ENCODE assay signal across 8 cellular contexts in the genomic region with DNA sequence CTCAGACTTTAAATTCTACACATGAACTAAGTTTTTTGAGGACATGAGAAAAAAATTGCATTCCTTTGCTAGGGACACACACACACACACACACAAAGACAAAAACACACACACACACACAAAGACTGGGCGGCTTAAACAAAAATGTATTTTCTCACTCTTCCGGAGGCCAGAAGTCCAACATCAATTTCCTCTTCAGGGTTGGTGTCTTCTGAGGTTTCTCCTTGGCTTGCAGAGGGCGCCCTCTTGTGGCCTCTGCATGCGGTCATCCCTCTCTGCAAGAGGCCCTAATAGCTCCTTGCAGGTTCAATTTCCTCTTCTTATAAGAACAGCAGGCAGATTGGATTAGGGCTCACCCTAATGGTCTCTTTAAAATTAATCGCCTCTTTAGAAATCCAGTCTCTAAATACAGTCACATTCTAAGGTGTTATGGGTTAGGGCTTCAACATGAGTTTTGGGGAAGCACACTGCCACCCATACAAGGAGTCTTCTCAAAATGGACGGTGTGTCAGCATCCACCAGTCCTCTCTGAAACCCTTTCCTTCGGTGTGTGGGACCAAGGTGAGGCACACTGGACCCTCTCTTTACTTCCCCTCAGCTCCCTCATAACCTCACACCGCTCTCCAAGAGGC.
DNase-seq lines count a peak whose midpoint lies in the region; ATAC-seq and TF ChIP-seq lines count a peak whose summit lies in the region.

No MANE protein-coding gene starts in this region.

- H3K27me3 ChIP-seq in CD4-positive, CD25-positive, alpha-beta regulatory T cell (ENCODE audit: control insufficient read depth, insufficient read depth, low read length), result no peaks in the 10 kb centered on the region
- H3K27me3 ChIP-seq in dorsolateral prefrontal cortex (no peaks in the 10 kb centered on the region), liver (ENCODE audit: control insufficient read depth in 4 of 4, insufficient read depth in 4 of 4, low read length in 3 of 4) (peaks cover 0 to 2% (median 0%) of the 10 kb centered on the region in 4 donors)

- H3K36me3 Mint-ChIP-seq in CD4-positive, CD25-positive, alpha-beta regulatory T cell, result no peaks in the 10 kb centered on the region

- H3K27me3 Mint-ChIP-seq in CD4-positive, CD25-positive, alpha-beta regulatory T cell, result peaks cover 12% of the 10 kb centered on the region

- H3K9me3 ChIP-seq in CD4-positive, CD25-positive, alpha-beta regulatory T cell (ENCODE audit: control insufficient read depth in 2 of 2, low read length in 2 of 2), result no peaks in the 10 kb centered on the region
- H3K9me3 ChIP-seq in liver (ENCODE audit: control insufficient read depth in 4 of 4, low read length in 3 of 4), result no peaks in the 10 kb centered on the region

- peak overlapping the region; percentile 80 to 95 (median 92) for H3K4me3 Mint-ChIP-seq in CD4-positive, CD25-positive, alpha-beta regulatory T cell

- peak; percentile 94 for TF ChIP-seq RAD21 in liver (IDR thresholded peaks at IDR 0.05)

- TF ChIP-seq CTCF in dorsolateral prefrontal cortex (IDR thresholded peaks at IDR 0.05 in 54 of 56, conservative IDR thresholded peaks at IDR 0.05 in 2 of 56; ENCODE audit: low read depth in 1 of 56, partially characterized antibody in 56 of 56) (peak; percentile 67 to 96 (median 90)), liver (IDR thresholded peaks at IDR 0.05; ENCODE audit: low read depth, low read length, missing input control) (peak; percentile 95)

- H3K36me3 ChIP-seq in CD4-positive, CD25-positive, alpha-beta regulatory T cell (ENCODE audit: control insufficient read depth, insufficient read depth, low read length), result no peaks in the 10 kb centered on the region
- no peaks in the 10 kb centered on the region for H3K36me3 ChIP-seq in liver (ENCODE audit: control insufficient read depth in 4 of 4, insufficient read depth in 3 of 4, low read depth in 1 of 4, low read length in 3 of 4)

- peak overlapping the region; percentile 91 to 95 (median 93) for H3K27ac Mint-ChIP-seq in CD4-positive, CD25-positive, alpha-beta regulatory T cell

- H3K27ac ChIP-seq in CD4-positive, CD25-positive, alpha-beta regulatory T cell (ENCODE audit: insufficient read depth, low read length, poor library complexity, severe bottlenecking), result peak overlapping the region; percentile 49
- H3K27ac ChIP-seq in dorsolateral prefrontal cortex (peak overlapping the region in 39 of 59 donors; percentile 3 to 80 (median 56)), liver (ENCODE audit: low read depth in 1 of 2, low read length in 2 of 2) (no peak overlapping the region)

- 9% methylated on average over 8 of the region's 8 CpGs for WGBS in liver

- no peaks in the 10 kb centered on the region for H3K9me3 Mint-ChIP-seq in CD4-positive, CD25-positive, alpha-beta regulatory T cell

- H3K4me3 ChIP-seq in CD4-positive, CD25-positive, alpha-beta regulatory T cell (ENCODE audit: low read depth, low read length), result peak overlapping the region; percentile 75
- H3K4me3 ChIP-seq in dorsolateral prefrontal cortex (peak overlapping the region in 40 of 59 donors; percentile 2 to 53 (median 26)), liver (ENCODE audit: low read depth in 1 of 3, low read length in 3 of 3) (peak overlapping the region; percentile 36 to 57 (median 50))

- H3K9ac ChIP-seq in liver (ENCODE audit: low read depth in 1 of 2, low read length in 2 of 2), result no peak overlapping the region

- intact Hi-C loops in dorsolateral prefrontal cortex (cut with DNase I), result loop anchor here (1.0 to 10.0 kb wide), 3 partner anchors 245 to 335 kb away; no protein-coding TSS in a partner anchor

- ATAC-seq in CD4-positive, CD25-positive, alpha-beta regulatory T cell (ENCODE audit: low read depth in 2 of 2), result peak; percentile 81 to 83
- ATAC-seq in GM19397 (IDR thresholded peaks at IDR 0.05; ENCODE audit: unreplicated experiment), result peak; percentile 87
- peak; percentile 69 for ATAC-seq in HG03558 (IDR thresholded peaks at IDR 0.05; ENCODE audit: extremely low read depth, unreplicated experiment)

- DNase-seq in CD4-positive, CD25-positive, alpha-beta regulatory T cell, result peak; percentile 63 to 91 (median 78)
- peak; percentile 78 for DNase-seq in NCI-H526 treated with DMSO at 0.1 percent for 48 hours (lab: John Stamatoyannopoulos, UW)
- DNase-seq in activated CD4-positive, alpha-beta T cell treated with anti-CD3 and anti-CD28 coated beads, Interleukin-2, amount 50 U/mL, for 24 hours (ENCODE audit: low read depth in 1 of 2, low spot score in 1 of 2), result peak; percentile 44 to 75
- DNase-seq in dorsolateral prefrontal cortex, result peak; percentile 81 to 92 (median 86)
- DNase-seq in stimulated activated CD4-positive, alpha-beta T cell treated with anti-CD3 and anti-CD28 coated beads, Interleukin-4, amount 100 ng/mL, for 24 hours, result peak; percentile 84

- H3K4me1 Mint-ChIP-seq in CD4-positive, CD25-positive, alpha-beta regulatory T cell, result peaks cover 10 to 16% (median 12%) of the 10 kb centered on the region in 4 donors

- H3K4me1 ChIP-seq in CD4-positive, CD25-positive, alpha-beta regulatory T cell (ENCODE audit: control insufficient read depth, insufficient read depth, low read length, poor library complexity, severe bottlenecking), result peaks cover 14% of the 10 kb centered on the region
- H3K4me1 ChIP-seq in liver (ENCODE audit: control insufficient read depth in 4 of 4, insufficient read depth in 4 of 4, low read length in 3 of 4), result peaks cover 0 to 9% (median 2%) of the 10 kb centered on the region in 4 donors

TF ChIP-seq in liver, 16 proteins besides CTCF, POLR2A, EP300 and RAD21:
- no peak for TF ChIP-seq EGR1 (IDR thresholded peaks at IDR 0.05; ENCODE audit: low read depth in 2 of 2)
- peak in 1 of 2 donors; percentile 36 for TF ChIP-seq RXRA (IDR thresholded peaks at IDR 0.05)
- TF ChIP-seq HNF4G (IDR thresholded peaks at IDR 0.05), result peak; percentile 30
- no peak for TF ChIP-seq FOXA1 (IDR thresholded peaks at IDR 0.05)
- peak; percentile 72 for TF ChIP-seq YY1 (IDR thresholded peaks at IDR 0.05)
- no peak for TF ChIP-seq FOXA2 (IDR thresholded peaks at IDR 0.05)
- TF ChIP-seq, protein P1, sequence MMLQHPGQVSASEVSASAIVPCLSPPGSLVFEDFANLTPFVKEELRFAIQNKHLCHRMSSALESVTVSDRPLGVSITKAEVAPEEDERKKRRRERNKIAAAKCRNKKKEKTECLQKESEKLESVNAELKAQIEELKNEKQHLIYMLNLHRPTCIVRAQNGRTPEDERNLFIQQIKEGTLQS (IDR thresholded peaks at IDR 0.05), result no peak
- TF ChIP-seq HNF4A (conservative IDR thresholded peaks at IDR 0.05), result peak; percentile 21 to 69

Comparison
In these comparisons a context has a peak if more than half of its experiments do, and no peak if none do; other contexts are left out.
1. H3K27ac ChIP-seq: peak in CD4-positive, CD25-positive, alpha-beta regulatory T cell (single experiment) and dorsolateral prefrontal cortex (39 of 59); none in liver (0 of 2).
2. Peak in every context shown above with its lines, with median percentiles within 50 percentile points of each other: ATAC-seq, DNase-seq and H3K4me3 ChIP-seq.